18 cellular contexts compared by ENCODE assay signal in the genomic region with DNA sequence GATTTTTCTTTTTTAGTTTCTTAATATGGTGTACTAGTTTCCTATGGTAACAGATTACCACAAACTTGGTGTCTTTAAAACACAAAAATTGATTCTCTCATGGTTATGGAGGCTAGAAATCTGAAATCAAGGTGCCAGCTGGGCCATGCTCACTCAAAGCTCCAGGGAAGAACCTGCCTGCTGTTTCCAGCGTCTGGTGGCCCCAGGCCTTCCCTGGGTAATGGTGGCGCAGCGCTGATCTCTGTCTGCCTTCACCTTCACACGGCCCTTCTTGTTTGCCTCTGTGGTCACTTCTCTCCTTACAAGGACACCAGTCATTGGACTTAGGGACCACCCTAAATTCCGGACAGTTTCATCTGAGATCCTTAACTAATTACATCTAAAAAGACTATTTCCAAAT.
"Had no signal": no experiment of that assay in that cellular context is flagged by ENCODE, and none has a peak within 500 bp of the region (broad histone marks: within the 10 kb centered on the region; RNA-seq: fewer than 3 reads in every experiment).

No MANE protein-coding gene starts in this region.

- H3K36me3 Mint-ChIP-seq: brain; naive thymus-derived CD4-positive, alpha-beta T cell; stimulated activated effector memory CD8-positive, alpha-beta T cell treated with anti-CD3 and anti-CD28 coated beads, Interleukin-12 subunit alpha, Interleukin-12 subunit beta, amount 100 ng/mL, for 72 hours; T-cell had no signal

- H3K27ac Mint-ChIP-seq: activated CD4-positive, alpha-beta T cell treated with anti-CD3 and anti-CD28 coated beads, Interleukin-2, amount 10 ng/mL, durations not matched to agents 24 days and 14 days; activated CD8-positive, alpha-beta T cell treated with anti-CD3 and anti-CD28 coated beads for 36 hours; activated T-cell treated with anti-CD3 and anti-CD28 coated beads, Interleukin-2, amount 50 U/mL, for 24 hours; activated T-helper 2 cell treated with anti-CD3 and anti-CD28 coated beads, Interferon-gamma antibody, Interleukin-2, Interleukin-4, amounts not matched to agents 10 μg/mL and 5 μg/mL and 100 μg/mL, durations not matched to agents 14 hours and 24 hours and 36 hours; brain; stimulated activated effector memory CD8-positive, alpha-beta T cell treated with anti-CD3 and anti-CD28 coated beads, Interleukin-12 subunit alpha, Interleukin-12 subunit beta, amount 100 ng/mL, for 72 hours; T-cell had no signal

- H3K4me3 ChIP-seq: pancreas, stomach, upper lobe of left lung had no signal

- H3K4me3 Mint-ChIP-seq: activated CD4-positive, alpha-beta T cell treated with anti-CD3 and anti-CD28 coated beads, Interleukin-2, amount 10 ng/mL, durations not matched to agents 24 days and 14 days; activated CD8-positive, alpha-beta T cell treated with anti-CD3 and anti-CD28 coated beads for 36 hours; activated T-cell treated with anti-CD3 and anti-CD28 coated beads, Interleukin-2, amount 50 U/mL, for 24 hours; brain; naive thymus-derived CD4-positive, alpha-beta T cell; stimulated activated effector memory CD8-positive, alpha-beta T cell treated with anti-CD3 and anti-CD28 coated beads, Interleukin-12 subunit alpha, Interleukin-12 subunit beta, amount 100 ng/mL, for 72 hours; T-cell had no signal

- ATAC-seq: activated CD8-positive, alpha-beta T cell treated with anti-CD3 and anti-CD28 coated beads for 36 hours; left ventricle myocardium superior; naive thymus-derived CD4-positive, alpha-beta T cell; pancreas; stimulated activated effector memory CD8-positive, alpha-beta T cell treated with anti-CD3 and anti-CD28 coated beads, Interleukin-12 subunit alpha, Interleukin-12 subunit beta, amount 100 ng/mL, for 72 hours; T-cell had no signal

- H3K4me1 ChIP-seq: pancreas, stomach, upper lobe of left lung had no signal

- H3K9me3 ChIP-seq: neutrophil, pancreas, stomach, upper lobe of left lung had no signal

- H3K9me3 Mint-ChIP-seq: activated CD4-positive, alpha-beta T cell treated with anti-CD3 and anti-CD28 coated beads, Interleukin-2, amount 10 ng/mL, durations not matched to agents 24 days and 14 days; activated CD8-positive, alpha-beta T cell treated with anti-CD3 and anti-CD28 coated beads for 36 hours; activated T-cell treated with anti-CD3 and anti-CD28 coated beads, Interleukin-2, amount 50 U/mL, for 24 hours; activated T-helper 2 cell treated with anti-CD3 and anti-CD28 coated beads, Interferon-gamma antibody, Interleukin-2, Interleukin-4, amounts not matched to agents 10 μg/mL and 5 μg/mL and 100 μg/mL, durations not matched to agents 14 hours and 24 hours and 36 hours; stimulated activated effector memory CD8-positive, alpha-beta T cell treated with anti-CD3 and anti-CD28 coated beads, Interleukin-12 subunit alpha, Interleukin-12 subunit beta, amount 100 ng/mL, for 72 hours; T-cell had no signal

- H3K4me1 Mint-ChIP-seq: activated CD4-positive, alpha-beta T cell treated with anti-CD3 and anti-CD28 coated beads, Interleukin-2, amount 10 ng/mL, durations not matched to agents 24 days and 14 days; brain; T-cell had no signal

- H3K27me3 Mint-ChIP-seq: activated CD8-positive, alpha-beta T cell treated with anti-CD3 and anti-CD28 coated beads for 36 hours; activated T-cell treated with anti-CD3 and anti-CD28 coated beads, Interleukin-2, amount 50 U/mL, for 24 hours; brain had no signal

- H3K36me3 ChIP-seq: neutrophil, pancreas, stomach, upper lobe of left lung had no signal

- H3K27ac ChIP-seq: neutrophil, pancreas, stomach, upper lobe of left lung had no signal

- H3K27me3 ChIP-seq: pancreas, stomach, upper lobe of left lung had no signal

- DNase-seq: activated CD4-positive, alpha-beta T cell treated with anti-CD3 and anti-CD28 coated beads, Interleukin-2, amount 10 ng/mL, durations not matched to agents 24 days and 14 days; activated CD4-positive, CD25-positive, alpha-beta regulatory T cell; activated CD8-positive, alpha-beta T cell treated with anti-CD3 and anti-CD28 coated beads for 36 hours; activated naive CD4-positive, alpha-beta T cell treated with Interleukin-2 at 50 U/mL for 16 hours; activated T-cell treated with anti-CD3 and anti-CD28 coated beads, Interleukin-2, amount 50 U/mL, for 24 hours; central memory CD4-positive, alpha-beta T cell; cortex of kidney; left ventricle myocardium superior; naive thymus-derived CD4-positive, alpha-beta T cell; pancreas; stimulated activated CD4-positive, alpha-beta T cell treated with anti-CD3 and anti-CD28 coated beads, Interleukin-4, amount 100 ng/mL, for 24 hours; stomach; T-cell; upper lobe of left lung had no signal
